8 cellular contexts compared by ENCODE assay signal in the genomic region with DNA sequence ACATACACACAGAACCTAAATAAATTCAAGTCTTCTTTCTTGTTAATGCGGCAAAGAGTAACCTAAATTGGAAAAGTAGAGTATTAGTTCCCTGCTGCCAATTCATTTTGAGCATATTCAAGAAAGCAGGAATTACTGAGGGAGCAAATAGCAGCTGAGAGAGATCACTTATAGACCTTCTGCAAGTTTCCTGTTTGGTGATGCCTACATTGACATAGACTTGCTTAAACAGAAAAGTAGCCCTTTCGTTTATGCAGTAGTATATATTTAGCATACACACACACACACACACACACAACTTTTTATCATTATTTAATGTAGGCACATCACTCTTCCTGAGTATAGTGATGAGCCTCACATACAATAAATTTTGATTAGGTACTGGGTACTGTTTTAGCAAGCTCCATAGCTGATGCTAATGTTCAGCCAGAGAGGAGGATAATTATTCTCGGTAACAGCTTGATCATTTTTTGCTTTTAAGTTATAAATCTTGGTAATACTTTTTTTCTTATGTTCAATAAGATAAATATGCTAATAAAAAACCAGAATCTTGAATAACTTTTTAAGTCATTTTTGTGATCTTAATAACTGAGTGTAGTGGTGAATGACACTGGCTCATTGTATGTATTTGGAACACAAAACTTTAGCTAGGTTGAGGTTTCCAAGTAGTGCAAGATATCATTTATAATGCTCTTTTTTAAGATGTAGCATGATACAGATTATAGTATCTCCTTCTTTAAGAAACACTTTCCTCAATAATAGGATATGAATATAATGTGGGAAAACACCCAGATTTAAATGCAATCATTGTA.
A peak's percentile ranks its signal among the peaks of the same experiment; 100 is the strongest.
DNase-seq lines count a peak whose midpoint lies in the region; ATAC-seq, FAIRE-seq and TF ChIP-seq lines count a peak whose summit lies in the region.

No MANE protein-coding gene starts in this region.

- TF ChIP-seq RAD21 in HepG2 (CRISPR knock-in tag; IDR thresholded peaks at IDR 0.05): no peak

- no peaks in the 10 kb centered on the region for H3K79me2 ChIP-seq in HepG2 (ENCODE audit: insufficient read depth, low read length)

- H3K36me3 Mint-ChIP-seq in activated CD8-positive, alpha-beta memory T cell treated with anti-CD3 and anti-CD28 coated beads, Interleukin-2, amount 10 ng/mL, durations not matched to agents 7 days and 5 days: peaks cover 41% of the 10 kb centered on the region

- in situ Hi-C loops in HepG2 (cut with HindIII; ENCODE audit: extremely low pct_ligation_motif_present, low pct_unique_long_range_greater_than_20kb): loop anchor here (10.0 kb wide), 1 partner anchor 259 kb away; no protein-coding TSS in a partner anchor

- H3K27ac Mint-ChIP-seq in activated CD8-positive, alpha-beta memory T cell treated with anti-CD3 and anti-CD28 coated beads, Interleukin-2, amount 10 ng/mL, durations not matched to agents 7 days and 5 days: peak overlapping the region; percentile 58

- H3K27me3 ChIP-seq in stomach (no peaks in the 10 kb centered on the region), HepG2 (ENCODE audit: control insufficient read depth in 1 of 2, insufficient read depth in 2 of 2, low read length in 2 of 2) (no peaks in the 10 kb centered on the region)

- H3K9me3 ChIP-seq in SK-N-MC (ENCODE audit: low read depth, low read length) (no peaks in the 10 kb centered on the region), stomach (no peaks in the 10 kb centered on the region), HepG2 (ENCODE audit: low read length) (no peaks in the 10 kb centered on the region)

- ATAC-seq in activated CD8-positive, alpha-beta memory T cell treated with anti-CD3 and anti-CD28 coated beads, Interleukin-2, amount 10 ng/mL, durations not matched to agents 7 days and 5 days: peak; percentile 38
- ATAC-seq in HG02938 (IDR thresholded peaks at IDR 0.05; ENCODE audit: unreplicated experiment): no peak
- ATAC-seq in HepG2: no peak

- H3K4me2 ChIP-seq in HepG2 (ENCODE audit: low read depth, low read length): no peak overlapping the region

- H3K4me1 ChIP-seq in stomach (peaks cover 3 to 84% (median 44%) of the 10 kb centered on the region in 4 donors), HepG2 (ENCODE audit: insufficient read depth, low read length) (no peaks in the 10 kb centered on the region)

- WGBS in stomach, 5 donors: 42 to 65% (median 56%) methylated on average over 3 of the region's 3 CpGs
- WGBS in HepG2 (ENCODE audit: low lambda C conversion rate): 95% methylated on average over 3 of the region's 3 CpGs

- no TSS peak for BruUV-seq in HepG2 (replicated peaks; lab: Mats Ljungman, UMichigan)

- TF ChIP-seq EP300 in stomach (IDR thresholded peaks at IDR 0.05) (no peak), HepG2 (IDR thresholded peaks at IDR 0.05; ENCODE audit: low read depth in 2 of 2, low read length in 2 of 2) (no peak), HepG2 (CRISPR knock-in tag; IDR thresholded peaks at IDR 0.05; ENCODE audit: borderline replicate concordance) (no peak)

- TF ChIP-seq CTCF in fibroblast of the aortic adventitia (IDR thresholded peaks at IDR 0.05; ENCODE audit: insufficient read depth, low read length) (no peak), stomach (IDR thresholded peaks at IDR 0.05) (no peak), HepG2 (CRISPR knock-in tag; IDR thresholded peaks at IDR 0.05) (no peak)

- H3K27me3 Mint-ChIP-seq in activated CD8-positive, alpha-beta memory T cell treated with anti-CD3 and anti-CD28 coated beads, Interleukin-2, amount 10 ng/mL, durations not matched to agents 7 days and 5 days: no peaks in the 10 kb centered on the region

- no peak overlapping the region for H3K4me3 ChIP-seq in SK-N-MC
- H3K4me3 ChIP-seq in fibroblast of the aortic adventitia (ENCODE audit: low read depth, low read length): no peak overlapping the region
- H3K4me3 ChIP-seq in stomach: no peak overlapping the region
- no peak overlapping the region for H3K4me3 ChIP-seq in HepG2 (replicated peaks in 1 of 3; ENCODE audit: insufficient read depth in 1 of 3, low read depth in 2 of 3, low read length in 3 of 3)

- H3K27ac ChIP-seq in SK-N-MC (peak overlapping the region; percentile 46), stomach (peak overlapping the region in 4 of 5 donors; percentile 10 to 44 (median 22)), HepG2 (ENCODE audit: extremely low read length, insufficient read depth, low read length) (no peak overlapping the region)

- POLR2A ChIA-PET in HepG2 (lab: Yijun Ruan, JAX): interaction anchor here (1.2 kb wide), 1 partner anchor 174 kb away, joined by 6 read pairs; a partner anchor contains a TSS

- no peak overlapping the region for H2AFZ ChIP-seq in HepG2 (ENCODE audit: low read length)

- no peaks in the 10 kb centered on the region for H3K9me3 Mint-ChIP-seq in activated CD8-positive, alpha-beta memory T cell treated with anti-CD3 and anti-CD28 coated beads, Interleukin-2, amount 10 ng/mL, durations not matched to agents 7 days and 5 days (ENCODE audit: low read depth)

- TF ChIP-seq POLR2A in stomach (IDR thresholded peaks at IDR 0.05): no peak
- TF ChIP-seq POLR2A in HepG2 (IDR thresholded peaks at IDR 0.05; ENCODE audit: insufficient read depth in 1 of 2, low read depth in 2 of 2, low read length in 2 of 2): no peak

- H3K36me3 ChIP-seq in SK-N-MC (ENCODE audit: insufficient read depth, low read length) (peaks cover 42% of the 10 kb centered on the region), stomach (peaks cover 0 to 21% (median 15%) of the 10 kb centered on the region in 4 donors), HepG2 (replicated peaks in 1 of 2; ENCODE audit: control insufficient read depth in 1 of 2, insufficient read depth in 2 of 2, low read length in 2 of 2) (peaks cover 10 to 21% of the 10 kb centered on the region in 2 experiments)

- no peaks in the 10 kb centered on the region; the same call in 1 of the 2 replicates for H4K20me1 ChIP-seq in HepG2 (ENCODE audit: insufficient read depth, low read length)

- no peak overlapping the region for H3K9ac ChIP-seq in SK-N-MC (ENCODE audit: insufficient read length)
- no peak overlapping the region for H3K9ac ChIP-seq in HepG2 (ENCODE audit: insufficient read depth, low read depth, low read length)

- no peak for FAIRE-seq in HepG2 (lab: Jason Lieb, UNC)

- DNase-seq in activated CD8-positive, alpha-beta memory T cell treated with anti-CD3 and anti-CD28 coated beads, Interleukin-2, amount 10 ng/mL, durations not matched to agents 7 days and 5 days: no peak
- no peak for DNase-seq in activated CD8-positive, alpha-beta memory T cell treated with anti-CD3 and anti-CD28 coated beads, Interleukin-2, amount 50 U/mL, for 4 hours
- DNase-seq in SK-N-MC (ENCODE audit: low read depth, low spot score) (no peak), fibroblast of the aortic adventitia (ENCODE audit: low read depth) (peak; percentile 34), stomach (no peak), HepG2 (ENCODE audit: low spot score) (no peak)
- no peak for DNase-seq in activated CD4-positive, alpha-beta T cell treated with anti-CD3 and anti-CD28 coated beads, Interleukin-2, amount 50 U/mL, for 1 hour

- peaks cover 49% of the 10 kb centered on the region for H3K4me1 Mint-ChIP-seq in activated CD8-positive, alpha-beta memory T cell treated with anti-CD3 and anti-CD28 coated beads, Interleukin-2, amount 10 ng/mL, durations not matched to agents 7 days and 5 days

- intact Hi-C loops in stomach (cut with DNase I; ENCODE audit: low total_unique reads) (loop anchor here (10.0 kb wide), 1 partner anchor 369 kb away; no protein-coding TSS in a partner anchor), HepG2 (cut with micrococcal nuclease; ENCODE audit: unreplicated experiment) (loop anchor here (1.0 to 10.0 kb wide), 5 partner anchors 139 to 371 kb away; a partner anchor contains a TSS)

- CTCF ChIA-PET in activated CD8-positive, alpha-beta memory T cell treated with anti-CD3 and anti-CD28 coated beads, Interleukin-2, amount 10 ng/mL, durations not matched to agents 7 days and 5 days (lab: Charles Lee): interaction anchor here (0.6 to 2.4 kb wide), 10 partner anchors 14 to 371 kb away, joined by 3 to 7 read pairs (median 4); no protein-coding TSS in a partner anchor
- CTCF ChIA-PET in HepG2 (lab: Yijun Ruan, JAX; ENCODE audit: low intra/inter-chr PET ratio, low total read pairs): interaction anchor here (1.0 to 3.9 kb wide), 3 partner anchors 174 to 259 kb away, joined by 3 to 28 read pairs (median 6); a partner anchor contains a TSS

- no peak overlapping the region for H3K4me3 Mint-ChIP-seq in activated CD8-positive, alpha-beta memory T cell treated with anti-CD3 and anti-CD28 coated beads, Interleukin-2, amount 10 ng/mL, durations not matched to agents 7 days and 5 days

TF ChIP-seq in HepG2, 621 proteins besides CTCF, POLR2A, EP300 and RAD21:
- TF ChIP-seq REL (CRISPR knock-in tag; conservative IDR thresholded peaks at IDR 0.05) (no peak), TRIM24 (CRISPR knock-in tag; IDR thresholded peaks at IDR 0.05) (no peak), ZFP36L1 (CRISPR knock-in tag; IDR thresholded peaks at IDR 0.05) (no peak), ZNF326 (CRISPR knock-in tag; IDR thresholded peaks at IDR 0.05; ENCODE audit: borderline replicate concordance) (no peak), BORCS8-MEF2B (CRISPR knock-in tag; IDR thresholded peaks at IDR 0.05) (no peak)
- TF ChIP-seq, protein P1, sequence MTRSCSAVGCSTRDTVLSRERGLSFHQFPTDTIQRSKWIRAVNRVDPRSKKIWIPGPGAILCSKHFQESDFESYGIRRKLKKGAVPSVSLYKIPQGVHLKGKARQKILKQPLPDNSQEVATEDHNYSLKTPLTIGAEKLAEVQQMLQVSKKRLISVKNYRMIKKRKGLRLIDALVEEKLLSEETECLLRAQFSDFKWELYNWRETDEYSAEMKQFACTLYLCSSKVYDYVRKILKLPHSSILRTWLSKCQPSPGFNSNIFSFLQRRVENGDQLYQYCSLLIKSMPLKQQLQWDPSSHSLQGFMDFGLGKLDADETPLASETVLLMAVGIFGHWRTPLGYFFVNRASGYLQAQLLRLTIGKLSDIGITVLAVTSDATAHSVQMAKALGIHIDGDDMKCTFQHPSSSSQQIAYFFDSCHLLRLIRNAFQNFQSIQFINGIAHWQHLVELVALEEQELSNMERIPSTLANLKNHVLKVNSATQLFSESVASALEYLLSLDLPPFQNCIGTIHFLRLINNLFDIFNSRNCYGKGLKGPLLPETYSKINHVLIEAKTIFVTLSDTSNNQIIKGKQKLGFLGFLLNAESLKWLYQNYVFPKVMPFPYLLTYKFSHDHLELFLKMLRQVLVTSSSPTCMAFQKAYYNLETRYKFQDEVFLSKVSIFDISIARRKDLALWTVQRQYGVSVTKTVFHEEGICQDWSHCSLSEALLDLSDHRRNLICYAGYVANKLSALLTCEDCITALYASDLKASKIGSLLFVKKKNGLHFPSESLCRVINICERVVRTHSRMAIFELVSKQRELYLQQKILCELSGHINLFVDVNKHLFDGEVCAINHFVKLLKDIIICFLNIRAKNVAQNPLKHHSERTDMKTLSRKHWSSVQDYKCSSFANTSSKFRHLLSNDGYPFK (CRISPR knock-in tag; IDR thresholded peaks at IDR 0.05; ENCODE audit: borderline replicate concordance): no peak
